ENCODE assay signal across 8 cellular contexts in the genomic region with DNA sequence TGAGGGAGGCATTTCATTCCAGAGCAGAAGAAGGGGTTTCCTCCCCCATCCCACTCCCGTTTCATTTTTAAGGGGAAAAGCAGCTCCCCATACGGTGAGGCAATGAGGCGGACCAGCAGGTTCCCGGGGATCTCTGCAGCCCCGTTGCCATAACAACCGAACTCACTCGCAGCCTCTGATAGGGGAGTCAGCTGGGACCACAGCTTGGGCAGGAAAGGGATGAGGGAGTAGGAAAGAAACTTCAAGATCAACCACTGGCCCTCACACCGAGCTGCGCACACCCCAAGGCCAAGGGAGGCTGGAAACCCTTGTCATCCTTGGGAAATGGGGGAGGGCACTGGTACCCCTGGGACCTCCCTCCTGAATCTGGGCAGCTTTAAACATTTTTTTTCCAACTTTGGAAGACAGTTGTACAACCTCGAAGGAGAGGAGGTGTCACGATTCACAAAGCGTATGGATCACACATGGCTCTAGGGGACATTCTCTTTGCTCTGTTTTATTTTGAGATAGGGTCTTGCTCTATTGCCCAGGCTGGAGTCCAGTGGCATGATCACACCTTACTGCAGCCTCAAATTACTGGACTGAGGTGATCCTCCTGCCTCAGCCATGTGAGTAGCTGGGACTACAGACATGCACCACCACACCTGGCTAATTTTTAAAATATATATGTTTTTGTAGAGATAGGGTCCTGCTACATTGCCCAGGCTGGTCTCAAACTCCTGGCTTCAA.
DNase-seq lines count a peak whose midpoint lies in the region; ATAC-seq, FAIRE-seq and TF ChIP-seq lines count a peak whose summit lies in the region.
"Not testable (repeated sequence)": the region's sequence is repeated elsewhere in the genome, so short reads cannot be mapped to it uniquely, and the experiment has no call there.

No MANE protein-coding gene starts in this region.

- H3K4me1 Mint-ChIP-seq in activated CD4-positive, alpha-beta T cell treated with anti-CD3 and anti-CD28 coated beads, Interleukin-2, amount 10 ng/mL, durations not matched to agents 7 days and 5 days, result not testable (repeated sequence)

- H3K9me3 Mint-ChIP-seq in activated CD4-positive, alpha-beta T cell treated with anti-CD3 and anti-CD28 coated beads, Interleukin-2, amount 10 ng/mL, durations not matched to agents 7 days and 5 days, result not testable (repeated sequence)

- not testable (repeated sequence) for H3K9me3 ChIP-seq in BE2C

- H3K27ac Mint-ChIP-seq in activated CD4-positive, alpha-beta T cell treated with anti-CD3 and anti-CD28 coated beads, Interleukin-2, amount 10 ng/mL, durations not matched to agents 7 days and 5 days, result not testable (repeated sequence)

- H3K27me3 Mint-ChIP-seq in activated CD4-positive, alpha-beta T cell treated with anti-CD3 and anti-CD28 coated beads, Interleukin-2, amount 10 ng/mL, durations not matched to agents 7 days and 5 days, result not testable (repeated sequence)

- H3K4me1 ChIP-seq in BE2C, result not testable (repeated sequence)

- H3K4me3 Mint-ChIP-seq in activated CD4-positive, alpha-beta T cell treated with anti-CD3 and anti-CD28 coated beads, Interleukin-2, amount 10 ng/mL, durations not matched to agents 7 days and 5 days, result not testable (repeated sequence)

- not testable (repeated sequence) for TF ChIP-seq CTCF in BE2C (IDR thresholded peaks at IDR 0.05; ENCODE audit: low read depth, low read length); fibroblast of the aortic adventitia (IDR thresholded peaks at IDR 0.05; ENCODE audit: insufficient read depth, low read length)

- peak; percentile 5 for FAIRE-seq in GM12891 (lab: Jason Lieb, UNC)

- peak; percentile 13 for DNase-seq in BE2C
- DNase-seq in GM12891 (ENCODE audit: insufficient read length, low spot score); stimulated activated naive CD8-positive, alpha-beta T cell treated with anti-CD3 and anti-CD28 coated beads, Interleukin-15, Interleukin-2, amounts not matched to agents 100 U/mL and 50 U/mL, for 24 hours: not testable (repeated sequence)
- DNase-seq in NCI-H146 (lab: John Stamatoyannopoulos, UW), result peak; percentile 28
- peak; percentile 86 for DNase-seq in NCI-H748 (lab: John Stamatoyannopoulos, UW; ENCODE audit: unreplicated experiment)
- DNase-seq in activated CD4-positive, alpha-beta T cell treated with anti-CD3 and anti-CD28 coated beads, Interleukin-2, amount 10 ng/mL, durations not matched to agents 7 days and 5 days, result peak; percentile 10
- peak; percentile 55 for DNase-seq in cerebellar cortex (ENCODE audit: low spot score)
- DNase-seq in fibroblast of the aortic adventitia (ENCODE audit: low read depth), result peak; percentile 14

- POLR2A ChIA-PET in activated CD4-positive, alpha-beta T cell treated with anti-CD3 and anti-CD28 coated beads, Interleukin-2, amount 10 ng/mL, durations not matched to agents 7 days and 5 days (lab: Charles Lee), result not testable (repeated sequence)

- H3K36me3 Mint-ChIP-seq in activated CD4-positive, alpha-beta T cell treated with anti-CD3 and anti-CD28 coated beads, Interleukin-2, amount 10 ng/mL, durations not matched to agents 7 days and 5 days (ENCODE audit: low read depth), result not testable (repeated sequence)

- not testable (repeated sequence) for TF ChIP-seq POLR2A in GM12891 (IDR thresholded peaks at IDR 0.05; ENCODE audit: low read depth, low read length)

- CTCF ChIA-PET in activated CD4-positive, alpha-beta T cell treated with anti-CD3 and anti-CD28 coated beads, Interleukin-2, amount 10 ng/mL, durations not matched to agents 7 days and 5 days (lab: Charles Lee), result not testable (repeated sequence)

- not testable (repeated sequence) for H3K4me3 ChIP-seq in BE2C (ENCODE audit: low read depth, low read length); fibroblast of the aortic adventitia (ENCODE audit: low read depth, low read length)

- peak; percentile 29 for ATAC-seq in stimulated activated naive CD8-positive, alpha-beta T cell treated with anti-CD3 and anti-CD28 coated beads, Interleukin-15, Interleukin-2, amounts not matched to agents 100 U/mL and 50 U/mL, for 24 hours

- not testable (repeated sequence) for H3K36me3 ChIP-seq in BE2C

- H3K27me3 ChIP-seq in BE2C, result not testable (repeated sequence)
